In the genomic region with DNA sequence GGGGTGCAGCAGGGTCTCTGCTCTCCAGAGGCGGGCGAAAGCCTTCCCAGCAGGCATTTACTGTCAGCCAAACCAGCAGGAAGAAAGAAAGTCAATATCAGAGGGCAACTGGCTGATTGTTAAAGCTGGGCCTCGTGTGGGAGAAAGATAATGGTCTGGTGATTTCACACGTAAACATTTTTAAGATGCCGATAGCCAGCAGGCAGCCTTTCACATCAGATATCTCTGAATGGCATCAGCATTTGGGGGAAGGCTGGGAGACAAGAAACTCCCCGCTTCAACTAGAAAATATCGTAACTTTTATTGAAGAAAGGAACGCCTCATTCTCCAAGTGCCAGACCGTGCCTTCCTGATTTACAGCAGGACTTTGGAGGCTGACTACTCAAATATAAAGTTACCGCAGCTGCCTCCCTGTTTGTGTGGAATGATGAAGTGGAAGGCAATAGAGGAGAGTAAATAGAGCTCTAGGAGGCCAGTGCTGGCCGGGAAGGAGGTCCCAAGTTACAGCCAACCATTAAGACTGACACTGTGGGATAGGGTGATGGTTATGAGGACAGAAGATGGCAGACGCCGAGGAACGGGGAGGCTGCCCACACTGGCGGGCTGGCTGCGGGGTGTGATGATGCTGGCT, we compare ENCODE assay signal across 13 cellular contexts.
"Had no signal": no experiment of that assay in that cellular context is flagged by ENCODE, and none has a peak within 500 bp of the region (broad histone marks: within the 10 kb centered on the region; RNA-seq: fewer than 3 reads in every experiment).

No MANE protein-coding gene starts in this region.

- DNase-seq: activated CD4-positive, alpha-beta T cell treated with anti-CD3 and anti-CD28 coated beads for 4 hours; activated CD8-positive, alpha-beta memory T cell treated with anti-CD3 and anti-CD28 coated beads, Interleukin-2, amount 50 U/mL, for 48 hours; activated CD8-positive, alpha-beta T cell treated with anti-CD3 and anti-CD28 coated beads for 36 hours; activated naive CD8-positive, alpha-beta T cell treated with anti-CD3 and anti-CD28 coated beads, Interleukin-2, amount 50 U/mL, for 24 hours; glutamatergic neuron; immature natural killer cell; left cardiac atrium; natural killer cell; occipital lobe; thyroid gland; uterus; WERI-Rb-1 had no signal

- H3K4me1 Mint-ChIP-seq: activated naive CD8-positive, alpha-beta T cell treated with anti-CD3 and anti-CD28 coated beads, Interleukin-2, amount 50 U/mL, for 24 hours; immature natural killer cell; natural killer cell had no signal

- H3K4me3 ChIP-seq: esophagus muscularis mucosa, thyroid gland, uterus had no signal

- H3K36me3 Mint-ChIP-seq: immature natural killer cell, natural killer cell had no signal

- H3K36me3 ChIP-seq: esophagus muscularis mucosa, thyroid gland, uterus, WERI-Rb-1 had no signal

- H3K27me3 Mint-ChIP-seq: activated CD8-positive, alpha-beta T cell treated with anti-CD3 and anti-CD28 coated beads for 36 hours had no signal

- H3K4me3 Mint-ChIP-seq: activated CD8-positive, alpha-beta T cell treated with anti-CD3 and anti-CD28 coated beads for 36 hours; activated naive CD8-positive, alpha-beta T cell treated with anti-CD3 and anti-CD28 coated beads, Interleukin-2, amount 50 U/mL, for 24 hours; immature natural killer cell; natural killer cell had no signal

- H3K9me3 ChIP-seq: esophagus muscularis mucosa, thyroid gland, uterus had no signal

- H3K27ac ChIP-seq: esophagus muscularis mucosa, thyroid gland, uterus, WERI-Rb-1 had no signal

- ATAC-seq: activated CD8-positive, alpha-beta T cell treated with anti-CD3 and anti-CD28 coated beads for 36 hours; activated naive CD8-positive, alpha-beta T cell treated with anti-CD3 and anti-CD28 coated beads, Interleukin-2, amount 50 U/mL, for 24 hours; left cardiac atrium had no signal

- H3K27ac Mint-ChIP-seq: activated CD8-positive, alpha-beta T cell treated with anti-CD3 and anti-CD28 coated beads for 36 hours; activated naive CD8-positive, alpha-beta T cell treated with anti-CD3 and anti-CD28 coated beads, Interleukin-2, amount 50 U/mL, for 24 hours; immature natural killer cell; natural killer cell had no signal

- H3K4me1 ChIP-seq: esophagus muscularis mucosa, thyroid gland, uterus had no signal

- H3K27me3 ChIP-seq: esophagus muscularis mucosa, thyroid gland, uterus had no signal
